In the genomic region with DNA sequence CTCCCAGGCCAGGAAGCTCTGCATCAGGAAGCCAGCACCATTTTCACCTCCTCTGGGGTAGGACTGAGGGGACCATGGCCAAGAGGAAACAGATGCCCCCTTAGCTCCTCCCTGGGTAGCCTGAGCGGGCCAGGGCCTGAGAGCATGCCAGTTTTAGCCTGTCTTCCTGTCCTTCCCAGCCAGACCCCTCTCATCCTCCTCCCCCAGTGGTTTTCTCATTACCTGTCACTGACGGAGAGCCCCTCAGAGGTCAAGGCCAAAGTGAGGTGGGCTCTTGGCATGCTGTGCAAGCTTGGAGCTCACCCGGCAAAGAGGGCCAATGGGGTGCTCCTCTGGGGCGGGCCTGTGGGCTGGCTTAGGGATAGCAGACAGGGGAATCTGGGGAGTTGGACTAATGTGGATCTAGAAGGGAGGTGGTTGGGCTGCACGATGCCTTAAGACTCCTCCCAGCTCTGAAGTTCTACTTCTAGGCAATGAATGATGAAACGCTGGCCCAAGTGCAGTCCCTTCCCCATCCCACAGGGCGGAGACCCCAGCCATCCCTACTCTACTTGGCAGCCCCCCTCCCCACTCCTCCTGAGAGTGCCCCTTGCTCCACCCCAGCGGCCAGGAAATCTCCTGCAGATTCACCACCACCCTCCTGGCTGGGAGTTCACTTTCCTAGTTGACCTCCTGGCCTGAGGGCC, we compare ENCODE assay signal across 9 cellular contexts. TPM values are rescaled to one million over a fixed set of nuclear protein-coding genes. Genes with fewer than 3 reads are reported as not detected.
DNase-seq lines count a peak whose midpoint lies in the region; ATAC-seq, FAIRE-seq and TF ChIP-seq lines count a peak whose summit lies in the region.
"Had no signal": no experiment of that assay in that cellular context is flagged by ENCODE, and none has a peak within 500 bp of the region (broad histone marks: within the 10 kb centered on the region; RNA-seq: fewer than 3 reads in every experiment).

No MANE protein-coding gene starts in this region.

- BruUV-seq in HepG2 (replicated peaks; lab: Mats Ljungman, UMichigan): no TSS peak

- H3K27me3 ChIP-seq in HepG2 (ENCODE audit: control insufficient read depth in 1 of 2, insufficient read depth in 2 of 2, low read length in 2 of 2) (0 out of 5 replicates have a peak, but pooled peaks cover 0 to 8% of the 10 kb centered on the region in 2 experiments), thymus (ENCODE audit: control insufficient read depth, insufficient read depth) (peaks cover 3% of the 10 kb centered on the region)

- peaks cover 12% of the 10 kb centered on the region for H3K27me3 Mint-ChIP-seq in activated CD4-positive, alpha-beta T cell treated with anti-CD3 and anti-CD28 coated beads, Interleukin-2, amount 10 ng/mL, durations not matched to agents 7 days and 5 days
- peaks cover 9% of the 10 kb centered on the region for H3K27me3 Mint-ChIP-seq in brain

- WGBS in HepG2 (ENCODE audit: low lambda C conversion rate): 29% methylated on average over 4 of the region's 8 CpGs
- 90% methylated on average over 8 of the region's 8 CpGs for WGBS in thymus

- peak overlapping the region; percentile 79 for H3K9ac ChIP-seq in HepG2 (ENCODE audit: insufficient read depth, low read depth, low read length)

- no peaks in the 10 kb centered on the region for H3K79me2 ChIP-seq in HepG2 (ENCODE audit: insufficient read depth, low read length)

- no peak overlapping the region for H2AFZ ChIP-seq in HepG2 (ENCODE audit: low read length)

- H3K27ac ChIP-seq in HepG2 (ENCODE audit: extremely low read length, insufficient read depth, low read length) (peak overlapping the region; percentile 69), thymus (ENCODE audit: low read depth) (peak overlapping the region; percentile 43)

- intact Hi-C loops in HepG2 (cut with micrococcal nuclease; ENCODE audit: unreplicated experiment): loop anchor here (2.0 kb wide), 1 partner anchor 18 kb away; no protein-coding TSS in a partner anchor

- TF ChIP-seq RAD21 in HepG2 (CRISPR knock-in tag; IDR thresholded peaks at IDR 0.05): no peak

- H3K4me2 ChIP-seq in HepG2 (ENCODE audit: low read depth, low read length): peak overlapping the region; percentile 93

- no peaks in the 10 kb centered on the region for H3K36me3 ChIP-seq in HepG2 (replicated peaks in 1 of 2; ENCODE audit: control insufficient read depth in 1 of 2, insufficient read depth in 2 of 2, low read length in 2 of 2)
- no peaks in the 10 kb centered on the region for H3K36me3 ChIP-seq in thymus (ENCODE audit: control insufficient read depth, insufficient read depth)

- no peaks in the 10 kb centered on the region for H3K36me3 Mint-ChIP-seq in activated CD4-positive, alpha-beta T cell treated with anti-CD3 and anti-CD28 coated beads, Interleukin-2, amount 10 ng/mL, durations not matched to agents 7 days and 5 days (ENCODE audit: low read depth)
- H3K36me3 Mint-ChIP-seq in brain: peaks cover under 1% of the 10 kb centered on the region

- H3K4me3 ChIP-seq in HepG2 (replicated peaks in 1 of 3; ENCODE audit: insufficient read depth in 1 of 3, low read depth in 2 of 3, low read length in 3 of 3) (peak overlapping the region; percentile 45 to 74 (median 46)), thymus (ENCODE audit: low read length) (no peak overlapping the region)

- no peaks in the 10 kb centered on the region for H3K9me3 ChIP-seq in HepG2 (ENCODE audit: low read length)
- no peaks in the 10 kb centered on the region for H3K9me3 ChIP-seq in thymus (ENCODE audit: control insufficient read depth)

- peak; percentile 31 to 46; a peak in 2 of 4 replicates for TF ChIP-seq POLR2A in HepG2 (IDR thresholded peaks at IDR 0.05; ENCODE audit: insufficient read depth in 1 of 2, low read depth in 2 of 2, low read length in 2 of 2)

- H3K27ac Mint-ChIP-seq in activated CD4-positive, alpha-beta T cell treated with anti-CD3 and anti-CD28 coated beads, Interleukin-2, amount 10 ng/mL, durations not matched to agents 7 days and 5 days: peak overlapping the region; percentile 78
- peak overlapping the region; percentile 76 to 99 (median 96) for H3K27ac Mint-ChIP-seq in brain

- POLR2A ChIA-PET in activated CD4-positive, alpha-beta T cell treated with anti-CD3 and anti-CD28 coated beads, Interleukin-2, amount 10 ng/mL, durations not matched to agents 7 days and 5 days (lab: Charles Lee): interaction anchor here (0.9 kb wide), 1 partner anchor 10 kb away, joined by 3 read pairs; no protein-coding TSS in a partner anchor
- POLR2A ChIA-PET in HepG2 (lab: Yijun Ruan, JAX): interaction anchor here (0.6 to 6.9 kb wide), 10 partner anchors 8 to 801 kb away, joined by 3 to 84 read pairs (median 5); partner anchors contain the start of genes LMNA and PMF1

- peak; percentile 40 for FAIRE-seq in HepG2 (lab: Jason Lieb, UNC)

- no peak for TF ChIP-seq EP300 in HepG2 (IDR thresholded peaks at IDR 0.05; ENCODE audit: low read depth in 2 of 2, low read length in 2 of 2)
- no peak for TF ChIP-seq EP300 in HepG2 (CRISPR knock-in tag; IDR thresholded peaks at IDR 0.05; ENCODE audit: borderline replicate concordance)

- H3K4me3 Mint-ChIP-seq in activated CD4-positive, alpha-beta T cell treated with anti-CD3 and anti-CD28 coated beads, Interleukin-2, amount 10 ng/mL, durations not matched to agents 7 days and 5 days: peak overlapping the region; percentile 51
- peak overlapping the region; percentile 69 to 81 (median 79) for H3K4me3 Mint-ChIP-seq in brain

- H4K20me1 ChIP-seq in HepG2 (ENCODE audit: insufficient read depth, low read length): no peaks in the 10 kb centered on the region

- in situ Hi-C loops in HepG2 (cut with HindIII; ENCODE audit: extremely low pct_ligation_motif_present, low pct_unique_long_range_greater_than_20kb): no loop called here

- H3K4me1 Mint-ChIP-seq in activated CD4-positive, alpha-beta T cell treated with anti-CD3 and anti-CD28 coated beads, Interleukin-2, amount 10 ng/mL, durations not matched to agents 7 days and 5 days: peaks cover 45% of the 10 kb centered on the region
- peaks cover 87% of the 10 kb centered on the region for H3K4me1 Mint-ChIP-seq in brain

- ATAC-seq in HepG2 (peak; percentile 40), GM18907 (IDR thresholded peaks at IDR 0.05; ENCODE audit: unreplicated experiment) (no peak), GM21529 (IDR thresholded peaks at IDR 0.05; ENCODE audit: unreplicated experiment) (no peak)

- CTCF ChIA-PET in activated CD4-positive, alpha-beta T cell treated with anti-CD3 and anti-CD28 coated beads, Interleukin-2, amount 10 ng/mL, durations not matched to agents 7 days and 5 days (lab: Charles Lee): interaction anchor here (0.5 to 26.9 kb wide), 5 partner anchors 9 to 178 kb away, joined by 3 to 645 read pairs (median 5); partner anchors contain the start of gene LMNA
- CTCF ChIA-PET in HepG2 (lab: Yijun Ruan, JAX; ENCODE audit: low intra/inter-chr PET ratio, low total read pairs): no interaction called here

- peaks cover 89% of the 10 kb centered on the region for H3K4me1 ChIP-seq in HepG2 (ENCODE audit: insufficient read depth, low read length)
- no peaks in the 10 kb centered on the region for H3K4me1 ChIP-seq in thymus (ENCODE audit: control insufficient read depth, insufficient read depth, low read length)

- TF ChIP-seq CTCF in brain (conservative IDR thresholded peaks at IDR 0.05) (peak in 1 of 2 experiments; percentile 37), HepG2 (CRISPR knock-in tag; IDR thresholded peaks at IDR 0.05) (no peak)

- H3K9me3 Mint-ChIP-seq in activated CD4-positive, alpha-beta T cell treated with anti-CD3 and anti-CD28 coated beads, Interleukin-2, amount 10 ng/mL, durations not matched to agents 7 days and 5 days: no peaks in the 10 kb centered on the region
- no peaks in the 10 kb centered on the region for H3K9me3 Mint-ChIP-seq in brain

- DNase-seq in activated CD4-positive, alpha-beta T cell treated with anti-CD3 and anti-CD28 coated beads, Interleukin-2, amount 10 ng/mL, durations not matched to agents 7 days and 5 days: no peak
- DNase-seq in activated CD4-positive, alpha-beta T cell treated with anti-CD3 and anti-CD28 coated beads, Interleukin-2, amount 50 U/mL, for 1 hour: no peak
- peak; percentile 45 for DNase-seq in HepG2 (ENCODE audit: low spot score)
- DNase-seq in NOMO-1 treated with DMSO at 0.1 percent for 48 hours (lab: John Stamatoyannopoulos, UW; ENCODE audit: unreplicated experiment): no peak
- DNase-seq: DND-41 had no signal

RNA-seq across cellular contexts. Expression of gene LMNA, which starts 9.5 kb away (rescaled TPM):
- 10 to 100 TPM; 38.3 to 43.5 TPM for total RNA-seq in activated CD4-positive, alpha-beta T cell treated with anti-CD3 and anti-CD28 coated beads, Interleukin-2, amount 10 ng/mL, durations not matched to agents 7 days and 5 days
- polyA plus RNA-seq in brain (ENCODE audit: insufficient read depth, low read depth, low replicate concordance) (55.1 TPM), HepG2 (2011; rRNA removed) (107 and 110 TPM in 2 replicates), thymus (68.3 TPM)
- total RNA-seq in HepG2 (2016; rRNA removed; fragmentation: Illumina TruSeq; extraction: Trizol): 190 and 225 TPM in 2 replicates
- 16.7 and 20.3 TPM in 2 replicates for total RNA-seq in HepG2 (2016; cell fraction: cytosol; rRNA removed; fragmentation: Illumina TruSeq; extraction: Trizol; ENCODE audit: low read depth)
- 150 and 214 TPM in 2 replicates for total RNA-seq in HepG2 (2016; cell fraction: insoluble cytoplasmic fraction; rRNA removed; fragmentation: Illumina TruSeq; extraction: Trizol)
- 22.8 and 26.6 TPM in 2 replicates for total RNA-seq in HepG2 (2016; cell fraction: membrane; rRNA removed; fragmentation: Illumina TruSeq; extraction: Trizol)
- total RNA-seq in HepG2 (2016; cell fraction: nucleus; rRNA removed; fragmentation: Illumina TruSeq; extraction: Trizol): 106 and 117 TPM in 2 replicates
- 79.6 and 122 TPM in 2 replicates for polyA plus RNA-seq in HepG2 (2011; cell fraction: cytosol; rRNA removed)
- 236 and 366 TPM in 2 replicates for polyA plus RNA-seq in HepG2 (2011; cell fraction: nucleus; rRNA removed)
- polyA plus RNA-seq in HepG2 (2012): 86.7 and 101 TPM in 2 replicates
- polyA plus RNA-seq in HepG2 (2016; cell fraction: cytosol; fragmentation: Illumina TruSeq; extraction: Trizol; ENCODE audit: low read depth): 11.1 and 13.2 TPM in 2 replicates
- polyA plus RNA-seq in HepG2 (2016; cell fraction: insoluble cytoplasmic fraction; fragmentation: Illumina TruSeq; extraction: Trizol; ENCODE audit: low read depth): 143 and 179 TPM in 2 replicates
- 12.6 and 16.9 TPM in 2 replicates for polyA plus RNA-seq in HepG2 (2016; cell fraction: membrane; fragmentation: Illumina TruSeq; extraction: Trizol; ENCODE audit: low read depth)
- polyA plus RNA-seq in HepG2 (2016; cell fraction: nucleus; fragmentation: Illumina TruSeq; extraction: Trizol; ENCODE audit: insufficient read depth, low read depth): 177 and 182 TPM in 2 replicates
- 159 and 307 TPM in 2 replicates for polyA minus RNA-seq in HepG2 (2011; rRNA and poly(A)+ RNA removed; ENCODE audit: low replicate concordance)
- 120 and 130 TPM in 2 replicates for polyA minus RNA-seq in HepG2 (2011; cell fraction: cytosol; rRNA and poly(A)+ RNA removed)
- polyA minus RNA-seq in HepG2 (2011; cell fraction: nucleus; rRNA and poly(A)+ RNA removed): 67.7 and 70.4 TPM in 2 replicates

RNA-seq across cellular contexts. Expression of gene MEX3A, which starts 22.7 kb away (rescaled TPM):
- total RNA-seq in activated CD4-positive, alpha-beta T cell treated with anti-CD3 and anti-CD28 coated beads, Interleukin-2, amount 10 ng/mL, durations not matched to agents 7 days and 5 days: under 1 TPM; 0.02 to 0.05 TPM
- polyA plus RNA-seq in brain (ENCODE audit: insufficient read depth, low read depth, low replicate concordance) (91.7 TPM), HepG2 (2011; rRNA removed) (9.0 and 9.1 TPM in 2 replicates), thymus (0.55 TPM)
- 7.6 TPM in 2 replicates for total RNA-seq in HepG2 (2016; rRNA removed; fragmentation: Illumina TruSeq; extraction: Trizol)
- total RNA-seq in HepG2 (2016; cell fraction: cytosol; rRNA removed; fragmentation: Illumina TruSeq; extraction: Trizol; ENCODE audit: low read depth): 1.4 and 2.5 TPM in 2 replicates
- 5.3 and 7.9 TPM in 2 replicates for total RNA-seq in HepG2 (2016; cell fraction: insoluble cytoplasmic fraction; rRNA removed; fragmentation: Illumina TruSeq; extraction: Trizol)
- total RNA-seq in HepG2 (2016; cell fraction: membrane; rRNA removed; fragmentation: Illumina TruSeq; extraction: Trizol): 4.5 and 7.8 TPM in 2 replicates
- total RNA-seq in HepG2 (2016; cell fraction: nucleus; rRNA removed; fragmentation: Illumina TruSeq; extraction: Trizol): 6.2 and 7.5 TPM in 2 replicates
- 7.3 and 8.1 TPM in 2 replicates for polyA plus RNA-seq in HepG2 (2011; cell fraction: cytosol; rRNA removed)
- polyA plus RNA-seq in HepG2 (2011; cell fraction: nucleus; rRNA removed): 11.9 and 12.9 TPM in 2 replicates
- 4.3 and 9.1 TPM in 2 replicates for polyA plus RNA-seq in HepG2 (2012)
- polyA plus RNA-seq in HepG2 (2016; cell fraction: cytosol; fragmentation: Illumina TruSeq; extraction: Trizol; ENCODE audit: low read depth): 2.9 and 3.3 TPM in 2 replicates
- 10.7 and 11.1 TPM in 2 replicates for polyA plus RNA-seq in HepG2 (2016; cell fraction: insoluble cytoplasmic fraction; fragmentation: Illumina TruSeq; extraction: Trizol; ENCODE audit: low read depth)
- polyA plus RNA-seq in HepG2 (2016; cell fraction: membrane; fragmentation: Illumina TruSeq; extraction: Trizol; ENCODE audit: low read depth): 4.7 and 6.0 TPM in 2 replicates
- polyA plus RNA-seq in HepG2 (2016; cell fraction: nucleus; fragmentation: Illumina TruSeq; extraction: Trizol; ENCODE audit: insufficient read depth, low read depth): 14.7 and 15.4 TPM in 2 replicates
- polyA minus RNA-seq in HepG2 (2011; rRNA and poly(A)+ RNA removed; ENCODE audit: low replicate concordance): 2.3 and 13.0 TPM in 2 replicates
- 10.6 and 11.8 TPM in 2 replicates for polyA minus RNA-seq in HepG2 (2011; cell fraction: cytosol; rRNA and poly(A)+ RNA removed)
- polyA minus RNA-seq in HepG2 (2011; cell fraction: nucleus; rRNA and poly(A)+ RNA removed): 4.1 and 6.2 TPM in 2 replicates

RNA-seq across cellular contexts. Expression of gene RAB25, which starts 44.0 kb away (rescaled TPM):
- under 1 TPM in 1 of 2 experiments, not detected in 1; 0.50 TPM for total RNA-seq in activated CD4-positive, alpha-beta T cell treated with anti-CD3 and anti-CD28 coated beads, Interleukin-2, amount 10 ng/mL, durations not matched to agents 7 days and 5 days
- polyA plus RNA-seq in brain (ENCODE audit: insufficient read depth, low read depth, low replicate concordance): 113 TPM
- 0.20 TPM in 1 of 2 replicates, not detected in the other for total RNA-seq in HepG2 (2016; rRNA removed; fragmentation: Illumina TruSeq; extraction: Trizol)
- total RNA-seq in HepG2 (2016; cell fraction: cytosol; rRNA removed; fragmentation: Illumina TruSeq; extraction: Trizol; ENCODE audit: low read depth): not detected in 2 replicates
- total RNA-seq in HepG2 (2016; cell fraction: insoluble cytoplasmic fraction; rRNA removed; fragmentation: Illumina TruSeq; extraction: Trizol): 0.17 TPM in 1 of 2 replicates, not detected in the other
- total RNA-seq in HepG2 (2016; cell fraction: membrane; rRNA removed; fragmentation: Illumina TruSeq; extraction: Trizol): 0.17 TPM in 1 of 2 replicates, not detected in the other
- not detected in 2 replicates for total RNA-seq in HepG2 (2016; cell fraction: nucleus; rRNA removed; fragmentation: Illumina TruSeq; extraction: Trizol)
- 0.12 and 0.22 TPM in 2 replicates for polyA plus RNA-seq in HepG2 (2011; rRNA removed)
- 0.12 and 0.21 TPM in 2 replicates for polyA plus RNA-seq in HepG2 (2011; cell fraction: cytosol; rRNA removed)
- polyA plus RNA-seq in HepG2 (2011; cell fraction: nucleus; rRNA removed): 0.33 and 0.37 TPM in 2 replicates
- polyA plus RNA-seq in HepG2 (2012): 0.33 and 0.34 TPM in 2 replicates
- polyA plus RNA-seq in HepG2 (2016; cell fraction: cytosol; fragmentation: Illumina TruSeq; extraction: Trizol; ENCODE audit: low read depth): not detected in 2 replicates
- polyA plus RNA-seq in HepG2 (2016; cell fraction: insoluble cytoplasmic fraction; fragmentation: Illumina TruSeq; extraction: Trizol; ENCODE audit: low read depth): not detected in 2 replicates
- polyA plus RNA-seq in HepG2 (2016; cell fraction: membrane; fragmentation: Illumina TruSeq; extraction: Trizol; ENCODE audit: low read depth): not detected in 2 replicates
- polyA plus RNA-seq in HepG2 (2016; cell fraction: nucleus; fragmentation: Illumina TruSeq; extraction: Trizol; ENCODE audit: insufficient read depth, low read depth): not detected in 2 replicates
- polyA minus RNA-seq in HepG2 (2011; rRNA and poly(A)+ RNA removed; ENCODE audit: low replicate concordance): not detected in 2 replicates
- not detected in 2 replicates for polyA minus RNA-seq in HepG2 (2011; cell fraction: cytosol; rRNA and poly(A)+ RNA removed)
- polyA minus RNA-seq in HepG2 (2011; cell fraction: nucleus; rRNA and poly(A)+ RNA removed): not detected in 2 replicates
- polyA plus RNA-seq in thymus: 43.1 TPM

RNA-seq across cellular contexts. Expression of gene SEMA4A, which starts 48.4 kb away (rescaled TPM):
- 10 to 100 TPM; 35.3 to 37.8 TPM for total RNA-seq in activated CD4-positive, alpha-beta T cell treated with anti-CD3 and anti-CD28 coated beads, Interleukin-2, amount 10 ng/mL, durations not matched to agents 7 days and 5 days
- 6.6 TPM for polyA plus RNA-seq in brain (ENCODE audit: insufficient read depth, low read depth, low replicate concordance)
- 0.09 TPM in 1 of 2 replicates, not detected in the other for total RNA-seq in HepG2 (2016; rRNA removed; fragmentation: Illumina TruSeq; extraction: Trizol)
- total RNA-seq in HepG2 (2016; cell fraction: cytosol; rRNA removed; fragmentation: Illumina TruSeq; extraction: Trizol; ENCODE audit: low read depth): not detected in 2 replicates
- 0.15 TPM in 1 of 2 replicates, not detected in the other for total RNA-seq in HepG2 (2016; cell fraction: insoluble cytoplasmic fraction; rRNA removed; fragmentation: Illumina TruSeq; extraction: Trizol)
- not detected in 2 replicates for total RNA-seq in HepG2 (2016; cell fraction: membrane; rRNA removed; fragmentation: Illumina TruSeq; extraction: Trizol)
- total RNA-seq in HepG2 (2016; cell fraction: nucleus; rRNA removed; fragmentation: Illumina TruSeq; extraction: Trizol): 0.13 TPM in 1 of 2 replicates, not detected in the other
- 0.14 and 0.20 TPM in 2 replicates for polyA plus RNA-seq in HepG2 (2011; rRNA removed)
- 0.08 and 0.09 TPM in 2 replicates for polyA plus RNA-seq in HepG2 (2011; cell fraction: cytosol; rRNA removed)
- polyA plus RNA-seq in HepG2 (2011; cell fraction: nucleus; rRNA removed): 0.21 and 0.61 TPM in 2 replicates
- polyA plus RNA-seq in HepG2 (2012): 0.19 and 0.21 TPM in 2 replicates
- not detected in 2 replicates for polyA plus RNA-seq in HepG2 (2016; cell fraction: cytosol; fragmentation: Illumina TruSeq; extraction: Trizol; ENCODE audit: low read depth)
- polyA plus RNA-seq in HepG2 (2016; cell fraction: insoluble cytoplasmic fraction; fragmentation: Illumina TruSeq; extraction: Trizol; ENCODE audit: low read depth): 0.45 TPM in 1 of 2 replicates, not detected in the other
- not detected in 2 replicates for polyA plus RNA-seq in HepG2 (2016; cell fraction: membrane; fragmentation: Illumina TruSeq; extraction: Trizol; ENCODE audit: low read depth)
- 0.15 TPM in 1 of 2 replicates, not detected in the other for polyA plus RNA-seq in HepG2 (2016; cell fraction: nucleus; fragmentation: Illumina TruSeq; extraction: Trizol; ENCODE audit: insufficient read depth, low read depth)
- polyA minus RNA-seq in HepG2 (2011; rRNA and poly(A)+ RNA removed; ENCODE audit: low replicate concordance): 0.88 and 18.6 TPM in 2 replicates
- not detected in 2 replicates for polyA minus RNA-seq in HepG2 (2011; cell fraction: cytosol; rRNA and poly(A)+ RNA removed)
- polyA minus RNA-seq in HepG2 (2011; cell fraction: nucleus; rRNA and poly(A)+ RNA removed): 0.39 TPM in 1 of 2 replicates, not detected in the other
- polyA plus RNA-seq in thymus: 14.8 TPM

RNA-seq across cellular contexts. Expression of gene LAMTOR2, which starts 50.4 kb away (rescaled TPM):
- total RNA-seq in activated CD4-positive, alpha-beta T cell treated with anti-CD3 and anti-CD28 coated beads, Interleukin-2, amount 10 ng/mL, durations not matched to agents 7 days and 5 days: 10 to 100 TPM; 41.3 to 61.0 TPM
- polyA plus RNA-seq in brain (ENCODE audit: insufficient read depth, low read depth, low replicate concordance) (126 TPM), HepG2 (2011; rRNA removed) (36.5 and 44.9 TPM in 2 replicates), thymus (82.2 TPM)
- total RNA-seq in HepG2 (2016; rRNA removed; fragmentation: Illumina TruSeq; extraction: Trizol): 66.4 and 84.0 TPM in 2 replicates
- 39.6 and 58.1 TPM in 2 replicates for total RNA-seq in HepG2 (2016; cell fraction: cytosol; rRNA removed; fragmentation: Illumina TruSeq; extraction: Trizol; ENCODE audit: low read depth)
- total RNA-seq in HepG2 (2016; cell fraction: insoluble cytoplasmic fraction; rRNA removed; fragmentation: Illumina TruSeq; extraction: Trizol): 68.2 and 78.9 TPM in 2 replicates
- total RNA-seq in HepG2 (2016; cell fraction: membrane; rRNA removed; fragmentation: Illumina TruSeq; extraction: Trizol): 45.1 and 68.3 TPM in 2 replicates
- total RNA-seq in HepG2 (2016; cell fraction: nucleus; rRNA removed; fragmentation: Illumina TruSeq; extraction: Trizol): 22.4 and 23.2 TPM in 2 replicates
- 45.1 and 65.7 TPM in 2 replicates for polyA plus RNA-seq in HepG2 (2011; cell fraction: cytosol; rRNA removed)
- 14.0 and 16.2 TPM in 2 replicates for polyA plus RNA-seq in HepG2 (2011; cell fraction: nucleus; rRNA removed)
- 28.1 and 35.0 TPM in 2 replicates for polyA plus RNA-seq in HepG2 (2012)
- polyA plus RNA-seq in HepG2 (2016; cell fraction: cytosol; fragmentation: Illumina TruSeq; extraction: Trizol; ENCODE audit: low read depth): 49.1 and 78.5 TPM in 2 replicates
- 91.2 and 98.7 TPM in 2 replicates for polyA plus RNA-seq in HepG2 (2016; cell fraction: insoluble cytoplasmic fraction; fragmentation: Illumina TruSeq; extraction: Trizol; ENCODE audit: low read depth)
- 42.8 and 62.9 TPM in 2 replicates for polyA plus RNA-seq in HepG2 (2016; cell fraction: membrane; fragmentation: Illumina TruSeq; extraction: Trizol; ENCODE audit: low read depth)
- 45.4 and 50.6 TPM in 2 replicates for polyA plus RNA-seq in HepG2 (2016; cell fraction: nucleus; fragmentation: Illumina TruSeq; extraction: Trizol; ENCODE audit: insufficient read depth, low read depth)
- 18.1 and 65.8 TPM in 2 replicates for polyA minus RNA-seq in HepG2 (2011; rRNA and poly(A)+ RNA removed; ENCODE audit: low replicate concordance)
- 8.4 and 8.6 TPM in 2 replicates for polyA minus RNA-seq in HepG2 (2011; cell fraction: cytosol; rRNA and poly(A)+ RNA removed)
- 6.3 and 9.4 TPM in 2 replicates for polyA minus RNA-seq in HepG2 (2011; cell fraction: nucleus; rRNA and poly(A)+ RNA removed)

Comparison
In these comparisons a context has a peak if more than half of its experiments do, and no peak if none do; other contexts are left out.
1. RNA of gene RAB25, which starts 44.0 kb away (polyA plus RNA-seq): 113 TPM in brain (single experiment) and 43.1 TPM in thymus (single experiment); 0.12 to 0.37 TPM in HepG2; every median in the first group is over 10 times any median in the second.